8 cellular contexts compared by ENCODE assay signal in genomic region chr11:85718991-85719807, GRCh38. TPM values are rescaled to one million over a fixed set of nuclear protein-coding genes. Genes with fewer than 3 reads are reported as not detected.
DNase-seq lines count a peak whose midpoint lies in the region; ATAC-seq and TF ChIP-seq lines count a peak whose summit lies in the region.

No MANE protein-coding gene starts in this region.

- H3K79me2 ChIP-seq in fibroblast of lung (ENCODE audit: control insufficient read depth, insufficient read depth, low read length), result peaks cover 37% of the 10 kb centered on the region

- peak; percentile 95 for ATAC-seq in Panc1
- no peak for ATAC-seq in GM18502 (IDR thresholded peaks at IDR 0.05; ENCODE audit: poor library complexity, unreplicated experiment)
- no peak for ATAC-seq in HG02840 (IDR thresholded peaks at IDR 0.05; ENCODE audit: low FRiP score, unreplicated experiment)

- H3K27ac ChIP-seq in Panc1 (ENCODE audit: low read length), result peak overlapping the region; percentile 98
- peak overlapping the region; percentile 99 for H3K27ac ChIP-seq in fibroblast of lung (ENCODE audit: insufficient read depth, low read length)

- peak overlapping the region; percentile 34 for H3K4me3 ChIP-seq in AG09309 (ENCODE audit: control insufficient read depth, low read depth, low read length)
- H3K4me3 ChIP-seq in Panc1 (ENCODE audit: low read depth in 2 of 2, low read length in 2 of 2), result peak overlapping the region; percentile 41 to 56
- H3K4me3 ChIP-seq in fibroblast of lung (replicated peaks in 1 of 4; ENCODE audit: control extremely low read depth in 1 of 4, insufficient read depth in 1 of 4, low read depth in 3 of 4, low read length in 4 of 4), result peak overlapping the region; percentile 65 to 91 (median 83)

- BruUV-seq in Panc1 (replicated peaks; lab: Mats Ljungman, UMichigan), result TSS peak; percentile 80

- H3K36me3 ChIP-seq in Panc1 (ENCODE audit: control insufficient read depth, insufficient read depth, low read length) (0 out of 2 replicates have a peak, but pooled peaks cover 2% of the 10 kb centered on the region), fibroblast of lung (ENCODE audit: control insufficient read depth, insufficient read depth, low read length) (no peaks in the 10 kb centered on the region)

- DNase-seq in AG09309 (ENCODE audit: low read depth) (peak; percentile 96), Panc1 (ENCODE audit: low read depth, low spot score) (peak; percentile 98), fibroblast of lung (ENCODE audit: low read depth in 2 of 2) (peak; percentile 97 to 100), mucosa of gallbladder (ENCODE audit: low spot score) (peak; percentile 11), mesenteric fat pad (ENCODE audit: low spot score) (no peak)
- no peak for DNase-seq in stimulated activated CD4-positive, alpha-beta T cell treated with anti-CD3 and anti-CD28 coated beads, Interleukin-15, amount 100 ng/mL, for 24 hours

- H4K20me1 ChIP-seq in fibroblast of lung (ENCODE audit: control insufficient read depth, extremely low read depth, insufficient read depth, low read length), result no peaks in the 10 kb centered on the region

- peaks cover 53% of the 10 kb centered on the region for H3K4me1 ChIP-seq in Panc1 (ENCODE audit: control insufficient read depth, insufficient read depth, low read length)
- H3K4me1 ChIP-seq in fibroblast of lung (ENCODE audit: control insufficient read depth, extremely low read depth, insufficient read depth, low read length), result peaks cover 4% of the 10 kb centered on the region

- peak overlapping the region; percentile 88 for H3K9ac ChIP-seq in fibroblast of lung (ENCODE audit: insufficient read depth, low read length)

- in situ Hi-C loops in Panc1 (cut with HindIII; ENCODE audit: low pct_unique_long_range_greater_than_20kb, low sequenced_read_pairs), result no loop called here

- peak overlapping the region; percentile 89 for H3K4me2 ChIP-seq in fibroblast of lung (ENCODE audit: extremely low read depth, insufficient read depth, low read length)

- H3K9me3 ChIP-seq in Panc1 (ENCODE audit: control insufficient read depth, insufficient read depth, low read depth, low read length) (no peaks in the 10 kb centered on the region), fibroblast of lung (ENCODE audit: control insufficient read depth, insufficient read depth, low read depth, low read length) (no peaks in the 10 kb centered on the region)

- CTCF ChIA-PET in Panc1 (lab: Charles Lee), result interaction anchor here (0.5 kb wide), 1 partner anchor 349 kb away, joined by 7 read pairs; no protein-coding TSS in a partner anchor

- intact Hi-C loops in Panc1 (cut with micrococcal nuclease; ENCODE audit: unreplicated experiment), result loop anchor here (5.0 kb wide), 1 partner anchor 108 kb away; no protein-coding TSS in a partner anchor

- no peak overlapping the region for H2AFZ ChIP-seq in fibroblast of lung (ENCODE audit: low read length)

- POLR2A ChIA-PET in Panc1 (lab: Charles Lee), result interaction anchor here (0.6 kb wide), 1 partner anchor 79 kb away, joined by 3 read pairs; no protein-coding TSS in a partner anchor

- H3K27me3 ChIP-seq in Panc1 (ENCODE audit: control insufficient read depth, insufficient read depth, low read length) (no peaks in the 10 kb centered on the region), fibroblast of lung (ENCODE audit: control insufficient read depth, insufficient read depth, low read length) (no peaks in the 10 kb centered on the region)

- TF ChIP-seq CTCF in AG09309 (IDR thresholded peaks at IDR 0.05; ENCODE audit: control insufficient read depth, insufficient read depth, low read depth, low read length, missing control alignments) (no peak), Panc1 (IDR thresholded peaks at IDR 0.05) (no peak), fibroblast of lung (conservative IDR thresholded peaks at IDR 0.05 in 1 of 2, IDR thresholded peaks at IDR 0.05 in 1 of 2; ENCODE audit: low read depth in 1 of 2, low read length in 2 of 2) (no peak)

RNA-seq across cellular contexts. Expression of gene CCDC89, which starts 33.2 kb away (rescaled TPM):
- total RNA-seq in Panc1 (2021; ENCODE audit: unreplicated experiment) (1.7 TPM), fibroblast of lung (2.8 and 4.1 TPM in 2 replicates), mucosa of gallbladder (2.6 TPM), mesenteric fat pad (0.84 TPM)
- 0.68 TPM for polyA plus RNA-seq in Panc1 (2012; ENCODE audit: insufficient read length)
- 2.3 and 2.9 TPM in 2 replicates for polyA plus RNA-seq in fibroblast of lung
- polyA plus RNA-seq in fibroblast of lung (2012), result 1.5 and 2.3 TPM in 2 replicates
- 0.30 TPM in 1 of 2 replicates, not detected in the other for polyA minus RNA-seq in fibroblast of lung (ENCODE audit: low replicate concordance)

RNA-seq across cellular contexts. Expression of gene CREBZF, which starts 54.3 kb away (rescaled TPM):
- total RNA-seq in Panc1 (2021; ENCODE audit: unreplicated experiment), result 75.8 TPM
- polyA plus RNA-seq in Panc1 (2012; ENCODE audit: insufficient read length), result 60.1 TPM
- 40.3 and 41.1 TPM in 2 replicates for total RNA-seq in fibroblast of lung
- polyA plus RNA-seq in fibroblast of lung, result 12.6 and 20.5 TPM in 2 replicates
- 10.8 and 13.0 TPM in 2 replicates for polyA plus RNA-seq in fibroblast of lung (2012)
- 0.98 and 1.7 TPM in 2 replicates for polyA minus RNA-seq in fibroblast of lung (ENCODE audit: low replicate concordance)
- total RNA-seq in mucosa of gallbladder, result 48.4 TPM
- 25.1 TPM for total RNA-seq in mesenteric fat pad

Comparison
In these comparisons a context has a peak if more than half of its experiments do, and no peak if none do; other contexts are left out.
1. DNase-seq: peak in AG09309 (single experiment), Panc1 (single experiment), fibroblast of lung (2 of 2) and mucosa of gallbladder (single experiment); none in mesenteric fat pad (single experiment) and stimulated activated CD4-positive, alpha-beta T cell treated with anti-CD3 and anti-CD28 coated beads, Interleukin-15, amount 100 ng/mL, for 24 hours (single experiment).
2. Peak in every context shown above with its lines, with median percentiles within 50 percentile points of each other: H3K4me3 ChIP-seq.